19 cellular contexts compared by ENCODE assay signal in genomic region chr20:51491393-51491792, GRCh38. TPM values are rescaled to one million over a fixed set of nuclear protein-coding genes. Genes with fewer than 3 reads are reported as not detected.
DNase-seq lines count a peak whose midpoint lies in the region; ATAC-seq and TF ChIP-seq lines count a peak whose summit lies in the region.
"Had no signal": no experiment of that assay in that cellular context is flagged by ENCODE, and none has a peak within 500 bp of the region (broad histone marks: within the 10 kb centered on the region; RNA-seq: fewer than 3 reads in every experiment).

No MANE protein-coding gene starts in this region.

- DNase-seq in DMS153 (lab: John Stamatoyannopoulos, UW) (peak; percentile 8), DMS153 treated with DMSO at 0.1 percent for 48 hours (lab: John Stamatoyannopoulos, UW; ENCODE audit: unreplicated experiment) (no peak), RWPE2 (ENCODE audit: low spot score) (peak; percentile 61), nephron progenitor cell (no peak), aorta (no peak), iPS-NIHi7 (ENCODE audit: extremely low spot score) (no peak)
- no peak for DNase-seq in effector memory CD8-positive, alpha-beta T cell
- DNase-seq: activated CD4-positive, alpha-beta memory T cell treated with anti-CD3 and anti-CD28 coated beads, Interleukin-2, amount 10 ng/mL, durations not matched to agents 7 days and 5 days; activated T-cell treated with anti-CD3 and anti-CD28 coated beads, Interleukin-2, amount 50 U/mL, for 4 hours; Calu3; cortex of kidney; MG63; stomach; T1000 had no signal

- no peaks in the 10 kb centered on the region for H3K9me3 Mint-ChIP-seq in effector memory CD8-positive, alpha-beta T cell
- no peaks in the 10 kb centered on the region for H3K9me3 Mint-ChIP-seq in nephron progenitor cell
- H3K9me3 Mint-ChIP-seq: activated CD4-positive, alpha-beta memory T cell treated with anti-CD3 and anti-CD28 coated beads, Interleukin-2, amount 10 ng/mL, durations not matched to agents 7 days and 5 days; activated T-cell treated with anti-CD3 and anti-CD28 coated beads, Interleukin-2, amount 50 U/mL, for 4 hours; neural progenitor cell had no signal

- no peak overlapping the region for H3K4me3 Mint-ChIP-seq in effector memory CD8-positive, alpha-beta T cell
- H3K4me3 Mint-ChIP-seq in nephron progenitor cell: no peak overlapping the region
- H3K4me3 Mint-ChIP-seq: activated CD4-positive, alpha-beta memory T cell treated with anti-CD3 and anti-CD28 coated beads, Interleukin-2, amount 10 ng/mL, durations not matched to agents 7 days and 5 days; activated T-cell treated with anti-CD3 and anti-CD28 coated beads, Interleukin-2, amount 50 U/mL, for 4 hours; neural progenitor cell had no signal

- no peaks in the 10 kb centered on the region for H3K27me3 Mint-ChIP-seq in effector memory CD8-positive, alpha-beta T cell
- peaks cover 15% of the 10 kb centered on the region for H3K27me3 Mint-ChIP-seq in nephron progenitor cell (ENCODE audit: low read depth, poor library complexity)
- H3K27me3 Mint-ChIP-seq: activated CD4-positive, alpha-beta memory T cell treated with anti-CD3 and anti-CD28 coated beads, Interleukin-2, amount 10 ng/mL, durations not matched to agents 7 days and 5 days had no signal

- H3K27me3 ChIP-seq in RWPE2 (ENCODE audit: insufficient read depth, poor library complexity, severe bottlenecking) (no peaks in the 10 kb centered on the region), aorta (ENCODE audit: control insufficient read depth in 1 of 2, insufficient read depth in 2 of 2, low read length in 1 of 2) (no peaks in the 10 kb centered on the region)
- H3K27me3 ChIP-seq: MG63, tibial nerve had no signal

- H3K4me1 ChIP-seq in RWPE2 (ENCODE audit: insufficient read depth, poor library complexity, severe bottlenecking) (peaks cover 14% of the 10 kb centered on the region), aorta (ENCODE audit: control insufficient read depth in 1 of 2, insufficient read depth in 2 of 2, low read length in 2 of 2) (peaks cover 0 to 1% of the 10 kb centered on the region in 2 donors)

- H3K36me3 ChIP-seq in RWPE2 (ENCODE audit: low read depth): no peaks in the 10 kb centered on the region
- no peaks in the 10 kb centered on the region for H3K36me3 ChIP-seq in aorta (ENCODE audit: control insufficient read depth in 1 of 2, insufficient read depth in 2 of 2, low read length in 1 of 2)
- H3K36me3 ChIP-seq: MG63, neural progenitor cell, tibial nerve had no signal

- H3K4me1 Mint-ChIP-seq in effector memory CD8-positive, alpha-beta T cell (ENCODE audit: low read depth in 2 of 2): peaks cover 69 to 73% of the 10 kb centered on the region in 2 donors
- H3K4me1 Mint-ChIP-seq in nephron progenitor cell: peaks cover 66% of the 10 kb centered on the region

- no peak for TF ChIP-seq CTCF in RWPE2 (IDR thresholded peaks at IDR 0.05; ENCODE audit: poor library complexity, severe bottlenecking)
- no peak for TF ChIP-seq CTCF in nephron progenitor cell (IDR thresholded peaks at IDR 0.05)

- 90% methylated on average over 11 of the region's 11 CpGs for WGBS in aorta, 2 donors

- no peak overlapping the region for H3K4me3 ChIP-seq in RWPE2 (ENCODE audit: severe bottlenecking)
- H3K4me3 ChIP-seq in aorta (ENCODE audit: low read length in 2 of 2): no peak overlapping the region
- H3K4me3 ChIP-seq: MG63, neural progenitor cell had no signal

- H3K9me3 ChIP-seq in RWPE2 (ENCODE audit: severe bottlenecking) (no peaks in the 10 kb centered on the region), aorta (ENCODE audit: control insufficient read depth, low read length) (no peaks in the 10 kb centered on the region)
- H3K9me3 ChIP-seq: MG63, stomach, tibial nerve had no signal

- peaks cover 31% of the 10 kb centered on the region for H3K36me3 Mint-ChIP-seq in effector memory CD8-positive, alpha-beta T cell (ENCODE audit: insufficient read depth)
- no peaks in the 10 kb centered on the region for H3K36me3 Mint-ChIP-seq in nephron progenitor cell (ENCODE audit: low read depth)
- H3K36me3 Mint-ChIP-seq: neural progenitor cell had no signal

- ATAC-seq in RWPE2 (ENCODE audit: low read depth) (no peak), aorta (ENCODE audit: low FRiP score) (no peak), GM18867 (IDR thresholded peaks at IDR 0.05; ENCODE audit: unreplicated experiment) (no peak)
- ATAC-seq in effector memory CD8-positive, alpha-beta T cell (replicated peaks): no peak
- ATAC-seq: activated T-cell treated with anti-CD3 and anti-CD28 coated beads, Interleukin-2, amount 50 U/mL, for 4 hours; HCT116 had no signal

- H3K27ac Mint-ChIP-seq in effector memory CD8-positive, alpha-beta T cell: peak overlapping the region; percentile 72 to 89
- peak overlapping the region; percentile 88 for H3K27ac Mint-ChIP-seq in nephron progenitor cell
- H3K27ac Mint-ChIP-seq: activated CD4-positive, alpha-beta memory T cell treated with anti-CD3 and anti-CD28 coated beads, Interleukin-2, amount 10 ng/mL, durations not matched to agents 7 days and 5 days; neural progenitor cell had no signal

- intact Hi-C loops in aorta (cut with DNase I): no loop called here

- H3K27ac ChIP-seq in RWPE2 (ENCODE audit: poor library complexity, severe bottlenecking) (no peak overlapping the region), aorta (ENCODE audit: low read depth in 1 of 2, low read length in 2 of 2) (no peak overlapping the region)
- H3K27ac ChIP-seq: 22Rv1, neural progenitor cell had no signal

RNA-seq across cellular contexts. Expression of gene NFATC2, which starts 51.1 kb away (rescaled TPM):
- 10 to 100 TPM; 11.7 to 13.0 TPM for total RNA-seq in aorta
- polyA plus RNA-seq in aorta: 1 to 10 TPM; 1.7 to 3.1 TPM

Comparison
In these comparisons a context has a peak if more than half of its experiments do, and no peak if none do; other contexts are left out.
1. DNase-seq: peak in DMS153 (single experiment) and RWPE2 (single experiment); none in DMS153 treated with DMSO at 0.1 percent for 48 hours (single experiment), effector memory CD8-positive, alpha-beta T cell (0 of 3), nephron progenitor cell (single experiment), aorta (0 of 2) and iPS-NIHi7 (single experiment).